Comparison of ENCODE assay signal across 24 cellular contexts in the genomic region with DNA sequence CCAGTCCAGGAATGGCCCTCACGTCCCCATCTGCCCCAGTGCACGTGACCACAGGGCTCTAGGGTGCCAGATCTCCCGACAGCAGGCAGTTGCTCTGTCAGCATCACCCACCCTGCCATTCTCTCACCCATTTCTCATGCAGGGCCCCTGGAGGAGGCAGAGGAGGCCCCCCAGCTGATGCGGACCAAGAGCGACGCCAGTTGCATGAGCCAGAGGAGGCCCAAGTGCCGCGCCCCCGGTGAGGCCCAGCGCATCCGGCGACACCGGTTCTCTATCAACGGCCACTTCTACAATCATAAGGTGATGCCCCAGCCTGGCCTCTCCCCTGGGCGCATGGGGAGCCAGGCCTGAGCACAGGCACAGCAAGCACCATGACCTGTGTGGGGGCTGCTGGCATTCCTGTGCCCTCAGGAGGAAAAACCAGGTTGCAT. TPM values are rescaled to one million over a fixed set of nuclear protein-coding genes. Genes with fewer than 3 reads are reported as not detected.
DNase-seq lines count a peak whose midpoint lies in the region; ATAC-seq and TF ChIP-seq lines count a peak whose summit lies in the region.
"Had no signal": no experiment of that assay in that cellular context is flagged by ENCODE, and none has a peak within 500 bp of the region (broad histone marks: within the 10 kb centered on the region; RNA-seq: fewer than 3 reads in every experiment).

No MANE protein-coding gene starts in this region.

- H3K36me3 ChIP-seq in hepatocyte (replicated peaks; ENCODE audit: insufficient read depth, low read depth), result no peaks in the 10 kb centered on the region
- H3K36me3 ChIP-seq in parathyroid adenoma (ENCODE audit: control insufficient read depth, insufficient read depth, low read length), result no peaks in the 10 kb centered on the region
- peaks cover 20% of the 10 kb centered on the region for H3K36me3 ChIP-seq in upper lobe of right lung
- H3K36me3 ChIP-seq: BE2C, HAP-1, uterus had no signal

- peak; percentile 7 for ATAC-seq in Right ventricle myocardium superior (ENCODE audit: poor library complexity)
- ATAC-seq in left cardiac atrium, result no peak
- ATAC-seq in upper lobe of right lung, result no peak
- ATAC-seq: effector memory CD8-positive, alpha-beta T cell; naive thymus-derived CD8-positive, alpha-beta T cell; stimulated activated naive B cell treated with anti-CD40 and anti-IgM and Interleukin-4, amounts not matched to agents 10 μg/mL and 1 μg/mL and 100 μg/mL, for 72 hours; WTC11 had no signal

- H4K20me1 ChIP-seq in hepatocyte (ENCODE audit: insufficient read depth, poor library complexity, severe bottlenecking), result no peaks in the 10 kb centered on the region

- peaks cover 38% of the 10 kb centered on the region for H3K4me1 ChIP-seq in hepatocyte (ENCODE audit: insufficient read depth)
- no peaks in the 10 kb centered on the region for H3K4me1 ChIP-seq in parathyroid adenoma
- peaks cover 54% of the 10 kb centered on the region for H3K4me1 ChIP-seq in upper lobe of right lung
- H3K4me1 ChIP-seq: BE2C had no signal

- H3K79me2 ChIP-seq in hepatocyte (no peaks in the 10 kb centered on the region), parathyroid adenoma (no peaks in the 10 kb centered on the region)

- TF ChIP-seq CTCF in hepatocyte (IDR thresholded peaks at IDR 0.05; ENCODE audit: poor library complexity), result no peak
- TF ChIP-seq CTCF in parathyroid adenoma (IDR thresholded peaks at IDR 0.05), result no peak
- TF ChIP-seq CTCF in upper lobe of right lung (IDR thresholded peaks at IDR 0.05), result no peak
- no peak for TF ChIP-seq CTCF in foreskin fibroblast (IDR thresholded peaks at IDR 0.05; ENCODE audit: low read depth, low read length)

- H3K9me3 ChIP-seq in hepatocyte (ENCODE audit: low read depth) (no peaks in the 10 kb centered on the region), parathyroid adenoma (ENCODE audit: control insufficient read depth, low read length) (no peaks in the 10 kb centered on the region), upper lobe of right lung (no peaks in the 10 kb centered on the region)
- H3K9me3 ChIP-seq: BE2C, HAP-1, uterus had no signal

- no peaks in the 10 kb centered on the region for H3K27me3 ChIP-seq in hepatocyte
- H3K27me3 ChIP-seq in parathyroid adenoma (ENCODE audit: control insufficient read depth, insufficient read depth, low read length), result no peaks in the 10 kb centered on the region
- H3K27me3 ChIP-seq in upper lobe of right lung, result no peaks in the 10 kb centered on the region
- H3K27me3 ChIP-seq: BE2C, uterus had no signal

- 96% methylated on average over 15 of the region's 15 CpGs for WGBS in hepatocyte (ENCODE audit: low lambda C conversion rate, missing lambda C conversion rate)

- H3K9me2 ChIP-seq in hepatocyte (replicated peaks; ENCODE audit: insufficient read depth), result no peaks in the 10 kb centered on the region

- no peak overlapping the region for H3K9ac ChIP-seq in parathyroid adenoma

- DNase-seq in Right ventricle myocardium superior (no peak), left cardiac atrium (no peak), hepatocyte (ENCODE audit: low spot score) (no peak), upper lobe of right lung (no peak), GM19238 (ENCODE audit: insufficient read length, low spot score) (no peak), iPS-NIHi11 (ENCODE audit: low spot score) (no peak), foreskin fibroblast (no peak)
- DNase-seq: 8988T; activated CD4-positive, alpha-beta memory T cell treated with anti-CD3 and anti-CD28 coated beads for 36 hours; activated naive CD4-positive, alpha-beta T cell treated with anti-CD3 and anti-CD28 coated beads for 36 hours; activated T-cell treated with anti-CD3 and anti-CD28 coated beads for 4 hours; BE2C; effector memory CD8-positive, alpha-beta T cell; Kasumi-1; naive thymus-derived CD8-positive, alpha-beta T cell; NCI-H2029; NCI-H446 treated with DMSO at 0.1 percent for 48 hours; stimulated activated CD4-positive, alpha-beta T cell treated with anti-CD3 and anti-CD28 coated beads, Interleukin-2, amount 100 ng/mL, for 24 hours; stimulated activated naive B cell treated with anti-CD40 and anti-IgM and Interleukin-4, amounts not matched to agents 10 μg/mL and 1 μg/mL and 100 μg/mL, for 72 hours had no signal

- H3K4me3 ChIP-seq in hepatocyte (no peak overlapping the region), parathyroid adenoma (ENCODE audit: low read depth, low read length) (no peak overlapping the region), upper lobe of right lung (no peak overlapping the region), foreskin fibroblast (ENCODE audit: low read depth in 1 of 2, low read length in 2 of 2) (no peak overlapping the region)
- H3K4me3 ChIP-seq: HAP-1, SK-N-MC, uterus had no signal

- H3K27ac ChIP-seq in hepatocyte (peak overlapping the region; percentile 55), parathyroid adenoma (peak overlapping the region; percentile 8), upper lobe of right lung (peak overlapping the region; percentile 68)
- H3K27ac ChIP-seq: SK-N-MC, uterus had no signal

- H2AFZ ChIP-seq in hepatocyte (no peak overlapping the region), parathyroid adenoma (no peak overlapping the region)

- intact Hi-C loops in Right ventricle myocardium superior (cut with DNase I) (no loop called here), left cardiac atrium (cut with DNase I) (no loop called here), upper lobe of right lung (cut with DNase I) (no loop called here)

- no peak overlapping the region for H3K4me2 ChIP-seq in hepatocyte
- H3K4me2 ChIP-seq in parathyroid adenoma (ENCODE audit: low read length), result no peak overlapping the region

RNA-seq across cellular contexts. Expression of a gene that starts 6.1 kb away (rescaled TPM):
- 35.1 TPM for total RNA-seq in Right ventricle myocardium superior
- total RNA-seq in left cardiac atrium, result 10 to 100 TPM; 36.7 to 49.2 TPM
- total RNA-seq in hepatocyte, result 24.0 and 30.6 TPM in 2 replicates
- polyA plus RNA-seq in hepatocyte, result 45.6 and 54.7 TPM in 2 replicates
- total RNA-seq in upper lobe of right lung, result 160 TPM
- total RNA-seq: naive thymus-derived CD8-positive, alpha-beta T cell had no signal
- polyA plus RNA-seq: naive thymus-derived CD8-positive, alpha-beta T cell had no signal

RNA-seq across cellular contexts. Expression of a gene that starts 16.0 kb away (rescaled TPM):
- total RNA-seq in Right ventricle myocardium superior (11.4 TPM), left cardiac atrium (10 to 100 TPM; 18.9 to 21.1 TPM), hepatocyte (32.2 and 41.7 TPM in 2 replicates), upper lobe of right lung (26.9 TPM)
- 20.5 and 25.9 TPM in 2 replicates for polyA plus RNA-seq in hepatocyte

RNA-seq across cellular contexts. Expression of a gene that starts 25.1 kb away (rescaled TPM):
- 87.5 TPM for total RNA-seq in Right ventricle myocardium superior
- total RNA-seq in left cardiac atrium, result 10 to 100 TPM; 48.9 to 71.5 TPM
- total RNA-seq in hepatocyte, result 19.2 and 23.5 TPM in 2 replicates
- polyA plus RNA-seq in hepatocyte, result 20.1 and 26.8 TPM in 2 replicates
- 40.9 TPM for total RNA-seq in upper lobe of right lung

Comparison
In these comparisons a context has a peak if more than half of its experiments do, and no peak if none do; other contexts are left out.
1. H3K27ac ChIP-seq: peak in every context shown above with its lines; median percentile 68 in upper lobe of right lung; 55 in hepatocyte; 8 in parathyroid adenoma.